Comparison of ENCODE assay signal across 34 cellular contexts in genomic region chr16:51248217-51248616, GRCh38.
"Had no signal": no experiment of that assay in that cellular context is flagged by ENCODE, and none has a peak within 500 bp of the region (broad histone marks: within the 10 kb centered on the region; RNA-seq: fewer than 3 reads in every experiment).

No MANE protein-coding gene starts in this region.

- H3K4me1 ChIP-seq: adrenal gland, ascending aorta, breast epithelium had no signal

- ATAC-seq: activated naive CD4-positive, alpha-beta T cell treated with anti-CD3 and anti-CD28 coated beads, Interleukin-2, amount 50 U/mL, for 72 hours; activated naive CD8-positive, alpha-beta T cell treated with anti-CD3 and anti-CD28 coated beads, Interleukin-2, amount 50 U/mL, for 24 hours; activated T-cell treated with anti-CD3 and anti-CD28 coated beads, Interleukin-2, amount 50 U/mL, for 4 hours; activated T-cell treated with anti-CD3 and anti-CD28 coated beads, Interleukin-2, amount 50 U/mL, for 72 hours; activated T-helper 17 cell treated with anti-CD3 and anti-CD28 coated beads, Interleukin-2, amount 50 U/mL, for 72 hours; body of pancreas had no signal

- H3K27ac ChIP-seq: adrenal gland, ascending aorta, body of pancreas, brain microvascular endothelial cell, breast epithelium, cardiac muscle cell had no signal

- H3K4me3 ChIP-seq: adrenal gland, ascending aorta, body of pancreas, breast epithelium, cardiac muscle cell had no signal

- H3K27me3 ChIP-seq: adrenal gland, ascending aorta, brain microvascular endothelial cell, cardiac muscle cell had no signal

- DNase-seq: activated effector memory CD4-positive, alpha-beta T cell treated with anti-CD3 and anti-CD28 coated beads, Interleukin-2, amount 50 U/mL, for 16 hours; activated effector memory CD4-positive, alpha-beta T cell treated with Interleukin-2 at 50 U/mL for 16 hours; activated gamma-delta T cell; activated gamma-delta T cell treated with Interleukin-2 at 50 U/mL for 16 hours; activated naive CD4-positive, alpha-beta T cell; activated naive CD4-positive, alpha-beta T cell treated with anti-CD3 and anti-CD28 coated beads for 36 hours; activated naive CD4-positive, alpha-beta T cell treated with anti-CD3 and anti-CD28 coated beads, Interleukin-2, amount 10 ng/mL, durations not matched to agents 7 days and 5 days; activated naive CD4-positive, alpha-beta T cell treated with anti-CD3 and anti-CD28 coated beads, Interleukin-2, amount 50 U/mL, for 16 hours; activated naive CD4-positive, alpha-beta T cell treated with Interleukin-2 at 50 U/mL for 16 hours; activated naive CD8-positive, alpha-beta T cell treated with anti-CD3 and anti-CD28 coated beads for 36 hours; activated naive CD8-positive, alpha-beta T cell treated with anti-CD3 and anti-CD28 coated beads, Interleukin-2, amount 10 ng/mL, durations not matched to agents 7 days and 5 days; activated naive CD8-positive, alpha-beta T cell treated with anti-CD3 and anti-CD28 coated beads, Interleukin-2, amount 50 U/mL, for 24 hours; activated T-cell treated with anti-CD3 and anti-CD28 coated beads for 4 hours; activated T-cell treated with anti-CD3 and anti-CD28 coated beads, Interleukin-2, amount 50 U/mL, for 1 hour; activated T-cell treated with anti-CD3 and anti-CD28 coated beads, Interleukin-2, amount 50 U/mL, for 24 hours; activated T-cell treated with anti-CD3 and anti-CD28 coated beads, Interleukin-2, amount 50 U/mL, for 4 hours; activated T-cell treated with anti-CD3 and anti-CD28 coated beads, Interleukin-2, amount 50 U/mL, for 48 hours; activated T-cell treated with anti-CD3 and anti-CD28 coated beads, Interleukin-2, amount 50 U/mL, for 72 hours; adrenal gland; amniotic stem cell; amygdala; anterior cingulate cortex; aorta; body of pancreas; brain microvascular endothelial cell; caudate nucleus; central memory CD4-positive, alpha-beta T cell; cerebellar nuclear complex had no signal

- FAIRE-seq: astrocyte had no signal

- H3K36me3 ChIP-seq: adrenal gland, ascending aorta, brain microvascular endothelial cell, breast epithelium, cardiac muscle cell had no signal

- H3K9me3 ChIP-seq: adrenal gland, ascending aorta, body of pancreas, breast epithelium had no signal
